ENCODE assay signal across 21 cellular contexts in genomic region chr13:85700909-85701308, GRCh38.
DNase-seq lines count a peak whose midpoint lies in the region; TF ChIP-seq lines count a peak whose summit lies in the region.
"Had no signal": no experiment of that assay in that cellular context is flagged by ENCODE, and none has a peak within 500 bp of the region (broad histone marks: within the 10 kb centered on the region; RNA-seq: fewer than 3 reads in every experiment).

No MANE protein-coding gene starts in this region.

- H3K27ac ChIP-seq in KOPT-K1 (ENCODE audit: low read depth, low read length, poor library complexity, severe bottlenecking) = peak overlapping the region; percentile 46
- H3K27ac ChIP-seq in esophagus squamous epithelium = no peak overlapping the region
- no peak overlapping the region for H3K27ac ChIP-seq in A673 (ENCODE audit: low read depth, low read length, poor library complexity, severe bottlenecking)
- H3K27ac ChIP-seq: A549, BLaER1, KMS-11, PC-9, SJCRH30 had no signal

- CTCF ChIA-PET in A673 (lab: Charles Lee) = no interaction called here

- H3K36me3 ChIP-seq in KOPT-K1 (ENCODE audit: insufficient read depth, low read length) = no peaks in the 10 kb centered on the region
- H3K36me3 ChIP-seq in esophagus squamous epithelium = no peaks in the 10 kb centered on the region
- H3K36me3 ChIP-seq in A673 (ENCODE audit: insufficient read depth, low read length, poor library complexity, severe bottlenecking) = no peaks in the 10 kb centered on the region
- H3K36me3 ChIP-seq: BLaER1, SJCRH30 had no signal

- H3K27me3 ChIP-seq in esophagus squamous epithelium (no peaks in the 10 kb centered on the region), A673 (replicated peaks; ENCODE audit: insufficient read depth, low read depth, low read length, poor library complexity) (no peaks in the 10 kb centered on the region)
- H3K27me3 ChIP-seq: BLaER1, SJCRH30 had no signal

- BruUV-seq in A673 (replicated peaks; lab: Mats Ljungman, UMichigan) = no TSS peak

- no peaks in the 10 kb centered on the region for H3K9me3 ChIP-seq in KOPT-K1 (ENCODE audit: insufficient read depth, low read length, poor library complexity, severe bottlenecking)
- peaks cover 0 to 8% (median 5%) of the 10 kb centered on the region in 3 donors for H3K9me3 ChIP-seq in esophagus squamous epithelium
- no peaks in the 10 kb centered on the region for H3K9me3 ChIP-seq in A673 (ENCODE audit: low read depth, low read length, poor library complexity, severe bottlenecking)
- H3K9me3 ChIP-seq: A549, SJCRH30 had no signal

- no peaks in the 10 kb centered on the region for H3K4me1 ChIP-seq in esophagus squamous epithelium
- no peaks in the 10 kb centered on the region for H3K4me1 ChIP-seq in A673 (ENCODE audit: insufficient read depth, low read length, poor library complexity, severe bottlenecking)
- H3K4me1 ChIP-seq: A549, BLaER1, SJCRH30 had no signal

- TF ChIP-seq POLR2A in esophagus squamous epithelium (IDR thresholded peaks at IDR 0.05) = no peak

- TF ChIP-seq CTCF in esophagus squamous epithelium (IDR thresholded peaks at IDR 0.05) (no peak), A673 (conservative IDR thresholded peaks at IDR 0.05; ENCODE audit: low read depth, low read length) (no peak)

- POLR2A ChIA-PET in A673 (lab: Charles Lee; ENCODE audit: low non-redundant PET) = no interaction called here

- 64 to 79% methylated on average over 4 of the region's 4 CpGs for WGBS in esophagus squamous epithelium, 2 donors

- no peak overlapping the region for H3K4me3 ChIP-seq in esophagus squamous epithelium
- no peak overlapping the region for H3K4me3 ChIP-seq in A673 (ENCODE audit: low read depth, low read length, poor library complexity, severe bottlenecking)
- H3K4me3 ChIP-seq: A549, BLaER1, PC-9, SJCRH30 had no signal

- DNase-seq in Daoy (ENCODE audit: low read depth) (peak; percentile 12), MV-4-11 (lab: John Stamatoyannopoulos, UW) (peak; percentile 39), astrocyte of the hippocampus (ENCODE audit: low read depth, low spot score) (peak; percentile 2), GM19238 (ENCODE audit: insufficient read length, low spot score) (no peak), SHP77 treated with DMSO at 0.1 percent for 48 hours (lab: John Stamatoyannopoulos, UW) (no peak), esophagus squamous epithelium (lab: John Stamatoyannopoulos, UW) (no peak), A673 (ENCODE audit: low spot score) (no peak)
- DNase-seq: Calu3; CD4-positive, alpha-beta memory T cell; EL; HFFc6; NCI-H1417 treated with DMSO at 0.1 percent for 48 hours; NCI-H187 treated with DMSO at 0.1 percent for 48 hours; NCI-H510A; NCI-H748 treated with DMSO at 0.1 percent for 48 hours; PC-9 had no signal

- intact Hi-C loops in esophagus squamous epithelium (cut with DNase I) = no loop called here
- intact Hi-C loops in A673 (cut with micrococcal nuclease; ENCODE audit: unreplicated experiment) = no loop called here

Comparison
In these comparisons a context has a peak if more than half of its experiments do, and no peak if none do; other contexts are left out.
1. DNase-seq: peak in Daoy (single experiment), MV-4-11 (single experiment) and astrocyte of the hippocampus (single experiment); none in GM19238 (single experiment), SHP77 treated with DMSO at 0.1 percent for 48 hours (single experiment), esophagus squamous epithelium (single experiment) and A673 (single experiment).